Comparison of ENCODE assay signal across 8 cellular contexts in the genomic region with DNA sequence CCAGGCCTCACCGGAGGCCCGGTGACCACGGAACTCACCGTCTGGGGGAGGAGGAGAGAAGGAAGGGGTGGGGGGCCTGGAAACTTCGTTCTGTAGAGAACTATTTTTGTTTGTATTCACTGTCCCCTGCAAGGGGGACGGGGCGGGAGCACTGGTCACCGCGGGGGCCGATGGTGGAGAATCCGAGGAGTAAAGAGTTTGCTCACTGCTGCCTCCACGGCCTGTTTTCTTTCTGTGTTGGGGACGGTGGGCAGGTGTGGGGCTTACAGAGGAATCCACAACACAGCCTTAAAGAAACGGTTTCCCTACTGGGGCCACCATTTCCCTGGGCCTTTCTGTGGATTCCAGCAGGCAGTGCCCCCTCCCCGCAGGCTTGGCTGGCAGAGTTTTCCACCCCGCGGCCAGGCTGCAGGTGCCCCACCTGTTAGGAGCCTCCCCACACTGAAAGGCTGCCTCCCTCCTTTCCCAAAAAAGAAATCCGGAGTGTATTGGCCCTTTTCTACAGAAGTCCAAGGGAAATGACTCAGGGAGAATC.
A peak's percentile ranks its signal among the peaks of the same experiment; 100 is the strongest.
DNase-seq lines count a peak whose midpoint lies in the region; TF ChIP-seq lines count a peak whose summit lies in the region.

No MANE protein-coding gene starts in this region.

- POLR2A ChIA-PET in CD8-positive, alpha-beta memory T cell (lab: Charles Lee): no interaction called here

- H3K4me3 ChIP-seq in CD8-positive, alpha-beta memory T cell (ENCODE audit: low read length): peak overlapping the region; percentile 57
- peak overlapping the region; percentile 28 for H3K4me3 ChIP-seq in MG63
- H3K4me3 ChIP-seq in coronary artery: peak overlapping the region; percentile 94

- TF ChIP-seq CTCF in coronary artery (IDR thresholded peaks at IDR 0.05): no peak
- no peak for TF ChIP-seq CTCF in neural crest cell (conservative IDR thresholded peaks at IDR 0.05)

- no peak for DNase-seq in CD8-positive, alpha-beta memory T cell
- DNase-seq in MG63 (no peak), coronary artery (ENCODE audit: low spot score) (peak; percentile 73), neural crest cell (ENCODE audit: low read depth, low spot score) (no peak), dermis blood vessel endothelial cell (no peak), SIG-M5 (lab: John Stamatoyannopoulos, UW) (no peak), NCI-H524 (lab: John Stamatoyannopoulos, UW) (no peak)
- DNase-seq in stimulated activated CD4-positive, alpha-beta T cell treated with anti-CD3 and anti-CD28 coated beads, Interleukin-2, amount 100 ng/mL, for 48 hours: no peak

- H3K36me3 Mint-ChIP-seq in CD8-positive, alpha-beta memory T cell: peaks cover 0 to 8% (median 0%) of the 10 kb centered on the region in 3 donors
- no peaks in the 10 kb centered on the region for H3K36me3 Mint-ChIP-seq in neural crest cell (ENCODE audit: low read depth)

- no peaks in the 10 kb centered on the region for H3K36me3 ChIP-seq in CD8-positive, alpha-beta memory T cell (ENCODE audit: insufficient read depth, low read length)
- H3K36me3 ChIP-seq in MG63: no peaks in the 10 kb centered on the region

- H3K4me1 ChIP-seq in CD8-positive, alpha-beta memory T cell (ENCODE audit: insufficient read depth, low read length): peaks cover 8% of the 10 kb centered on the region

- CTCF ChIA-PET in CD8-positive, alpha-beta memory T cell (lab: Charles Lee): no interaction called here

- no peaks in the 10 kb centered on the region for H3K27me3 ChIP-seq in CD8-positive, alpha-beta memory T cell (ENCODE audit: insufficient read depth, low read length, poor library complexity, severe bottlenecking)
- H3K27me3 ChIP-seq in MG63: no peaks in the 10 kb centered on the region

- H3K9me3 ChIP-seq in CD8-positive, alpha-beta memory T cell (ENCODE audit: low read length): no peaks in the 10 kb centered on the region
- no peaks in the 10 kb centered on the region for H3K9me3 ChIP-seq in MG63

- peak overlapping the region in 7 of 8 donors; percentile 71 to 95 (median 83) for H3K27ac Mint-ChIP-seq in CD8-positive, alpha-beta memory T cell
- H3K27ac Mint-ChIP-seq in neural crest cell (ENCODE audit: unreplicated experiment): no peak overlapping the region

- peak overlapping the region; percentile 12 for H3K27ac ChIP-seq in CD8-positive, alpha-beta memory T cell (ENCODE audit: low read depth, low read length)
- peak overlapping the region; percentile 24 to 71 for H3K27ac ChIP-seq in coronary artery

- peaks cover 5 to 12% of the 10 kb centered on the region in 2 donors for H3K27me3 Mint-ChIP-seq in CD8-positive, alpha-beta memory T cell
- H3K27me3 Mint-ChIP-seq in neural crest cell (ENCODE audit: low read depth): peaks cover 66% of the 10 kb centered on the region

- no peaks in the 10 kb centered on the region for H3K9me3 Mint-ChIP-seq in CD8-positive, alpha-beta memory T cell
- H3K9me3 Mint-ChIP-seq in neural crest cell: no peaks in the 10 kb centered on the region

- H3K4me3 Mint-ChIP-seq in CD8-positive, alpha-beta memory T cell: peak overlapping the region; percentile 91 to 97 (median 92)
- H3K4me3 Mint-ChIP-seq in neural crest cell: peak overlapping the region; percentile 87

- H3K4me1 Mint-ChIP-seq in CD8-positive, alpha-beta memory T cell: peaks cover 9 to 25% (median 9%) of the 10 kb centered on the region in 3 donors
- H3K4me1 Mint-ChIP-seq in neural crest cell: peaks cover 12% of the 10 kb centered on the region

Comparison
In these comparisons a context has a peak if more than half of its experiments do, and no peak if none do; other contexts are left out.
1. H3K4me3 ChIP-seq: peak in every context shown above with its lines; median percentile 94 in coronary artery; 57 in CD8-positive, alpha-beta memory T cell; 28 in MG63.